In the genomic region with DNA sequence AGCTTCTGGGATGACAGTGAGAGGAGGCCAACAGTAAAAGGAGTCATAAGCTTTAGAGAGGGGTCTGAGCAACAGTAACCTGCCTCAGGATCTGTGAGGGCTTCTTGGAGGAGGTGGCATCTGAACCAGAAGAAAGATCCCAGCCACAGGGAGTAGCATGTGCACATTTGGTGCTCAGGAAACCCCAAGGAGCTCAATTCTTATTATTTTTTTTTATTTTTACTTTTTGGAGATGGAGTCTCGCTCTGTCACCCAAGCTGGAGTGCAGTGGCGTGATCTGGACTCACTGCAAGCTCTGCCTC, we compare ENCODE assay signal across 1 cellular context.
TF ChIP-seq lines count a peak whose summit lies in the region.

No MANE protein-coding gene starts in this region.

TF ChIP-seq in GM12878, 131 proteins besides CTCF, POLR2A, EP300 and RAD21:
- TF ChIP-seq USF2 (IDR thresholded peaks at IDR 0.05; ENCODE audit: borderline replicate concordance, low read depth, low read length) = no peak
- no peak for TF ChIP-seq CHD4 (IDR thresholded peaks at IDR 0.05)
- TF ChIP-seq CHD1 (IDR thresholded peaks at IDR 0.05; ENCODE audit: low read depth, low read length) = no peak
- no peak for TF ChIP-seq MYB (IDR thresholded peaks at IDR 0.05; ENCODE audit: borderline replicate concordance, low read depth, low read length)
- TF ChIP-seq NR2C2 (IDR thresholded peaks at IDR 0.05; ENCODE audit: borderline replicate concordance, control insufficient read depth, insufficient read length, low read depth) = no peak
- TF ChIP-seq, protein P1, sequence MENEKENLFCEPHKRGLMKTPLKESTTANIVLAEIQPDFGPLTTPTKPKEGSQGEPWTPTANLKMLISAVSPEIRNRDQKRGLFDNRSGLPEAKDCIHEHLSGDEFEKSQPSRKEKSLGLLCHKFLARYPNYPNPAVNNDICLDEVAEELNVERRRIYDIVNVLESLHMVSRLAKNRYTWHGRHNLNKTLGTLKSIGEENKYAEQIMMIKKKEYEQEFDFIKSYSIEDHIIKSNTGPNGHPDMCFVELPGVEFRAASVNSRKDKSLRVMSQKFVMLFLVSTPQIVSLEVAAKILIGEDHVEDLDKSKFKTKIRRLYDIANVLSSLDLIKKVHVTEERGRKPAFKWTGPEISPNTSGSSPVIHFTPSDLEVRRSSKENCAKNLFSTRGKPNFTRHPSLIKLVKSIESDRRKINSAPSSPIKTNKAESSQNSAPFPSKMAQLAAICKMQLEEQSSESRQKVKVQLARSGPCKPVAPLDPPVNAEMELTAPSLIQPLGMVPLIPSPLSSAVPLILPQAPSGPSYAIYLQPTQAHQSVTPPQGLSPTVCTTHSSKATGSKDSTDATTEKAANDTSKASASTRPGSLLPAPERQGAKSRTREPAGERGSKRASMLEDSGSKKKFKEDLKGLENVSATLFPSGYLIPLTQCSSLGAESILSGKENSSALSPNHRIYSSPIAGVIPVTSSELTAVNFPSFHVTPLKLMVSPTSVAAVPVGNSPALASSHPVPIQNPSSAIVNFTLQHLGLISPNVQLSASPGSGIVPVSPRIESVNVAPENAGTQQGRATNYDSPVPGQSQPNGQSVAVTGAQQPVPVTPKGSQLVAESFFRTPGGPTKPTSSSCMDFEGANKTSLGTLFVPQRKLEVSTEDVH (IDR thresholded peaks at IDR 0.05; ENCODE audit: low read depth, partially characterized antibody) = no peak
- no peak for TF ChIP-seq BMI1 (IDR thresholded peaks at IDR 0.05; ENCODE audit: borderline replicate concordance)
TF ChIP-seq in GM12878: peak in this region for 0.
